ENCODE assay signal across 21 cellular contexts in genomic region chr12:92988622-92989130, GRCh38. TPM values are rescaled to one million over a fixed set of nuclear protein-coding genes. Genes with fewer than 3 reads are reported as not detected.
DNase-seq lines count a peak whose midpoint lies in the region; ATAC-seq, FAIRE-seq and TF ChIP-seq lines count a peak whose summit lies in the region.
"Had no signal": no experiment of that assay in that cellular context is flagged by ENCODE, and none has a peak within 500 bp of the region (broad histone marks: within the 10 kb centered on the region; RNA-seq: fewer than 3 reads in every experiment).

No MANE protein-coding gene starts in this region.

- no TSS peak for BruUV-seq in Caco-2 (replicated peaks; lab: Mats Ljungman, UMichigan)

- FAIRE-seq in GM19239 (lab: Jason Lieb, UNC), result peak; percentile 72
- FAIRE-seq: colon, D721Med, endometrium, kidney had no signal

- no peak overlapping the region for H3K4me3 Mint-ChIP-seq in Caco-2 (ENCODE audit: unreplicated experiment)
- H3K4me3 Mint-ChIP-seq in activated T-helper 17 cell treated with anti-CD3 and anti-CD28 coated beads, Interleukin-2, amount 50 U/mL, for 72 hours, result no peak overlapping the region
- H3K4me3 Mint-ChIP-seq in nephron, result no peak overlapping the region

- H3K27me3 Mint-ChIP-seq in Caco-2 (ENCODE audit: insufficient read depth, unreplicated experiment) (no peaks in the 10 kb centered on the region), nephron (ENCODE audit: low read depth) (no peaks in the 10 kb centered on the region)
- H3K27me3 Mint-ChIP-seq in activated T-helper 17 cell treated with anti-CD3 and anti-CD28 coated beads, Interleukin-2, amount 50 U/mL, for 72 hours, result peaks cover 3% of the 10 kb centered on the region

- H3K9me3 ChIP-seq in Caco-2 (peaks cover 7% of the 10 kb centered on the region; the same call in 1 of the 2 replicates), gastrocnemius medialis (no peaks in the 10 kb centered on the region)
- H3K9me3 ChIP-seq: prostate gland, testis had no signal

- H3K4me1 ChIP-seq in Caco-2 (peaks cover 30% of the 10 kb centered on the region), gastrocnemius medialis (peaks cover 8 to 11% of the 10 kb centered on the region in 2 donors)
- H3K4me1 ChIP-seq: prostate gland had no signal

- TF ChIP-seq CTCF in Caco-2 (IDR thresholded peaks at IDR 0.05; ENCODE audit: insufficient read depth in 1 of 2, low read depth in 1 of 2, low read length in 1 of 2, severe bottlenecking in 1 of 2, unreplicated experiment in 1 of 2) (no peak), nephron (IDR thresholded peaks at IDR 0.05; ENCODE audit: unreplicated experiment in 3 of 3) (no peak), gastrocnemius medialis (IDR thresholded peaks at IDR 0.05 in 4 of 5, conservative IDR thresholded peaks at IDR 0.05 in 1 of 5) (no peak)

- no peak overlapping the region for H3K4me3 ChIP-seq in Caco-2 (ENCODE audit: low read depth, low read length)
- H3K4me3 ChIP-seq in gastrocnemius medialis, result no peak overlapping the region
- H3K4me3 ChIP-seq: prostate gland, testis had no signal

- H3K27ac ChIP-seq in gastrocnemius medialis, result peak overlapping the region in 1 of 4 donors; percentile 78
- H3K27ac ChIP-seq: testis had no signal

- H3K9me3 Mint-ChIP-seq in Caco-2 (ENCODE audit: unreplicated experiment) (no peaks in the 10 kb centered on the region), nephron (peaks cover 9% of the 10 kb centered on the region)
- H3K9me3 Mint-ChIP-seq in activated T-helper 17 cell treated with anti-CD3 and anti-CD28 coated beads, Interleukin-2, amount 50 U/mL, for 72 hours, result no peaks in the 10 kb centered on the region

- H3K4me1 Mint-ChIP-seq in Caco-2 (ENCODE audit: low read depth, unreplicated experiment) (peaks cover 33% of the 10 kb centered on the region), nephron (peaks cover 18% of the 10 kb centered on the region)
- peaks cover 12% of the 10 kb centered on the region for H3K4me1 Mint-ChIP-seq in activated T-helper 17 cell treated with anti-CD3 and anti-CD28 coated beads, Interleukin-2, amount 50 U/mL, for 72 hours

- TF ChIP-seq POLR2A in gastrocnemius medialis (IDR thresholded peaks at IDR 0.05), result no peak

- in situ Hi-C loops in gastrocnemius medialis (cut with MboI; ENCODE audit: low sequenced_read_pairs in 4 of 4), result loop anchor here (5.0 to 25.0 kb wide), 4 partner anchors 406 to 1124 kb away; no protein-coding TSS in a partner anchor

- H3K27ac Mint-ChIP-seq in Caco-2 (ENCODE audit: unreplicated experiment), result peak overlapping the region; percentile 94
- peak overlapping the region; percentile 96 for H3K27ac Mint-ChIP-seq in activated T-helper 17 cell treated with anti-CD3 and anti-CD28 coated beads, Interleukin-2, amount 50 U/mL, for 72 hours
- H3K27ac Mint-ChIP-seq in nephron, result peak overlapping the region in 2 of 3 experiments; percentile 42 to 50
- H3K27ac Mint-ChIP-seq: nephron progenitor cell had no signal

- DNase-seq in Caco-2, result no peak
- no peak for DNase-seq in GM19239 (ENCODE audit: insufficient read length, low spot score)
- DNase-seq in COR-L47 (lab: John Stamatoyannopoulos, UW), result no peak
- no peak for DNase-seq in GDM1 (lab: John Stamatoyannopoulos, UW)
- DNase-seq in SHP77 (lab: John Stamatoyannopoulos, UW), result no peak
- DNase-seq in gastrocnemius medialis, result no peak
- DNase-seq: activated CD4-positive, CD25-positive, alpha-beta regulatory T cell; activated gamma-delta T cell; kidney; NCI-H1694 treated with DMSO at 0.1 percent for 48 hours; NCI-H226; nephron progenitor cell; spleen; T-helper 17 cell; testis had no signal

- CTCF ChIA-PET in Caco-2 (lab: Charles Lee), result no interaction called here

- intact Hi-C loops in Caco-2 (cut with micrococcal nuclease; ENCODE audit: unreplicated experiment), result loop anchor here (5.0 kb wide), 1 partner anchor 201 kb away; no protein-coding TSS in a partner anchor
- intact Hi-C loops in gastrocnemius medialis (cut with DNase I; ENCODE audit: low total_unique reads), result loop anchor here (5.0 kb wide), 2 partner anchors 206 to 479 kb away; partner anchors contain the start of gene MRPL42

- H3K36me3 Mint-ChIP-seq in Caco-2 (ENCODE audit: insufficient read depth, unreplicated experiment) (peaks cover 15% of the 10 kb centered on the region), nephron (ENCODE audit: low read depth) (no peaks in the 10 kb centered on the region)
- no peaks in the 10 kb centered on the region for H3K36me3 Mint-ChIP-seq in activated T-helper 17 cell treated with anti-CD3 and anti-CD28 coated beads, Interleukin-2, amount 50 U/mL, for 72 hours (ENCODE audit: low read depth)

- no peaks in the 10 kb centered on the region for H3K27me3 ChIP-seq in Caco-2 (replicated peaks; ENCODE audit: control insufficient read depth, insufficient read depth, low read length)
- no peaks in the 10 kb centered on the region for H3K27me3 ChIP-seq in gastrocnemius medialis
- H3K27me3 ChIP-seq: spleen, testis had no signal

- no peak for ATAC-seq in activated T-helper 17 cell treated with anti-CD3 and anti-CD28 coated beads, Interleukin-2, amount 50 U/mL, for 72 hours (replicated peaks)
- ATAC-seq in gastrocnemius medialis, result no peak

- H3K36me3 ChIP-seq in Caco-2 (ENCODE audit: control insufficient read depth, insufficient read depth, low read length) (no peaks in the 10 kb centered on the region), gastrocnemius medialis (no peaks in the 10 kb centered on the region)
- H3K36me3 ChIP-seq: prostate gland, spleen had no signal

- POLR2A ChIA-PET in Caco-2 (lab: Charles Lee), result no interaction called here

RNA-seq across cellular contexts. Expression of gene EEA1, which starts 59.6 kb away (rescaled TPM):
- total RNA-seq in Caco-2 (2022) (68.9 TPM in 2 replicates), gastrocnemius medialis (10 to 100 TPM; 18.6 to 28.7 (median 20.8) TPM)
- total RNA-seq in activated T-helper 17 cell treated with anti-CD3 and anti-CD28 coated beads, Interleukin-2, amount 50 U/mL, for 72 hours, result 10 to 100 TPM; 11.2 to 12.3 TPM

Comparison
In these comparisons a context has a peak if more than half of its experiments do, and no peak if none do; other contexts are left out.
1. H3K27ac Mint-ChIP-seq: peak in every context shown above with its lines; median percentile 96 in activated T-helper 17 cell treated with anti-CD3 and anti-CD28 coated beads, Interleukin-2, amount 50 U/mL, for 72 hours; 94 in Caco-2; 46 in nephron.